19 cellular contexts compared by ENCODE assay signal in genomic region chr14:81829447-81829846, GRCh38.
"Had no signal": no experiment of that assay in that cellular context is flagged by ENCODE, and none has a peak within 500 bp of the region (broad histone marks: within the 10 kb centered on the region; RNA-seq: fewer than 3 reads in every experiment).

No MANE protein-coding gene starts in this region.

- H3K4me3 ChIP-seq: heart left ventricle, psoas muscle, tibial artery had no signal

- ATAC-seq: esophagus mucosa; heart left ventricle; left lobe of liver; psoas muscle; stimulated activated naive CD8-positive, alpha-beta T cell treated with anti-CD3 and anti-CD28 coated beads, Interleukin-15, Interleukin-2, amounts not matched to agents 100 U/mL and 50 U/mL, for 24 hours had no signal

- H3K9me3 ChIP-seq: heart left ventricle, psoas muscle, tibial artery had no signal

- H3K36me3 ChIP-seq: heart left ventricle, tibial artery had no signal

- H3K27me3 ChIP-seq: heart left ventricle, tibial artery had no signal

- FAIRE-seq: endometrium, frontal cortex, small intestine had no signal

- H3K27ac ChIP-seq: heart left ventricle, parathyroid adenoma, psoas muscle, tibial artery had no signal

- H3K9ac ChIP-seq: parathyroid adenoma had no signal

- DNase-seq: central memory CD4-positive, alpha-beta T cell; cortex of kidney; effector memory CD4-positive, alpha-beta T cell; hippocampal formation; kidney glomerular epithelial cell; mesendoderm; naive B cell; retina; small intestine; stimulated activated CD4-positive, alpha-beta T cell treated with anti-CD3 and anti-CD28 coated beads, Interleukin-2, amount 100 ng/mL, for 48 hours; stimulated activated naive CD8-positive, alpha-beta T cell treated with anti-CD3 and anti-CD28 coated beads, Interleukin-15, Interleukin-2, amounts not matched to agents 100 U/mL and 50 U/mL, for 24 hours; tibial artery had no signal

- H3K4me1 ChIP-seq: parathyroid adenoma, psoas muscle, tibial artery had no signal
